9 cellular contexts compared by ENCODE assay signal in the genomic region with DNA sequence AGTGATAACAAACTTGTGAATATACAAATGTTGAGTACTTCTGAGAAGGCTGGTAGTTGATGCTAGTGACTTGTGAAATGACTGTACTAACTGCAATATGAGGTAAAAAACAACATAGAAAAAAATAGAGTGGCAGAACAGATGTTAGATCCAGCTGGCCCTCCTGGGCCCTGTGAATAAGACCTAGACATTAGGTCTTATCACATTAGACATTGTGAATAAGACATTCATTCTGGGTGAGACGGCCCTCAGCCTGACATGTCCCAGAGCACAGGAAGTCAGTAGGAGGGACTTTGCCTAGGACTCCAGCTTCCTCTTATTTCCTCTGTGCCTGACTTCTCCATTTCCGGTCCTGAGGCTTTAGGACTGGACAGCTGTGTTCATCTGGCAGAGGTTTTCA. TPM values are rescaled to one million over a fixed set of nuclear protein-coding genes. Genes with fewer than 3 reads are reported as not detected.
A peak's percentile ranks its signal among the peaks of the same experiment; 100 is the strongest.
DNase-seq lines count a peak whose midpoint lies in the region; ATAC-seq and TF ChIP-seq lines count a peak whose summit lies in the region.
"Had no signal": no experiment of that assay in that cellular context is flagged by ENCODE, and none has a peak within 500 bp of the region (broad histone marks: within the 10 kb centered on the region; RNA-seq: fewer than 3 reads in every experiment).

No MANE protein-coding gene starts in this region.

- H3K4me1 Mint-ChIP-seq in chondrocyte (ENCODE audit: low read depth): peaks cover 37% of the 10 kb centered on the region

- no peaks in the 10 kb centered on the region for H3K9me3 ChIP-seq in DOHH2 (ENCODE audit: control insufficient read depth, insufficient read depth, low read length)
- H3K9me3 ChIP-seq in left lung: no peaks in the 10 kb centered on the region
- H3K9me3 ChIP-seq in uterus: no peaks in the 10 kb centered on the region

- H3K27ac Mint-ChIP-seq in chondrocyte (ENCODE audit: unreplicated experiment): no peak overlapping the region

- peaks cover 11% of the 10 kb centered on the region; the same call in 1 of the 2 replicates for H3F3A ChIP-seq in DOHH2 (ENCODE audit: control insufficient read depth, insufficient read depth)

- H3K36me3 ChIP-seq in DOHH2 (ENCODE audit: control insufficient read depth, low read length) (no peaks in the 10 kb centered on the region), left lung (no peaks in the 10 kb centered on the region), uterus (no peaks in the 10 kb centered on the region)

- DNase-seq in RPMI7951 (ENCODE audit: low read depth): peak; percentile 48
- no peak for DNase-seq in left lung
- DNase-seq in chondrocyte (ENCODE audit: low spot score): no peak
- DNase-seq in GM20000 (ENCODE audit: low spot score): no peak
- DNase-seq in uterus: no peak

- H3K79me2 ChIP-seq in DOHH2 (ENCODE audit: control insufficient read depth, low read length): no peaks in the 10 kb centered on the region

- H3K4me3 Mint-ChIP-seq in chondrocyte (ENCODE audit: unreplicated experiment): no peak overlapping the region

- H3K27ac ChIP-seq in DOHH2 (ENCODE audit: low read depth, low read length): no peak overlapping the region
- peak overlapping the region; percentile 50 to 89 for H3K27ac ChIP-seq in left lung
- no peak overlapping the region for H3K27ac ChIP-seq in uterus
- H3K27ac ChIP-seq: KMS-11 had no signal

- TF ChIP-seq CTCF in DOHH2 (IDR thresholded peaks at IDR 0.05; ENCODE audit: low read depth, low read length, poor library complexity, severe bottlenecking) (no peak), left lung (IDR thresholded peaks at IDR 0.05) (no peak), chondrocyte (IDR thresholded peaks at IDR 0.05) (no peak), GM20000 (IDR thresholded peaks at IDR 0.05; ENCODE audit: extremely low read depth, missing control alignments) (no peak), uterus (IDR thresholded peaks at IDR 0.05) (no peak)

- no peaks in the 10 kb centered on the region for H3K9me2 ChIP-seq in DOHH2 (replicated peaks; ENCODE audit: control insufficient read depth, low read length)

- H3K4me1 ChIP-seq in DOHH2 (ENCODE audit: control insufficient read depth, low read length) (peaks cover 36% of the 10 kb centered on the region), left lung (peaks cover 6 to 50% of the 10 kb centered on the region in 2 donors), uterus (no peaks in the 10 kb centered on the region)

- ATAC-seq in GM21390 (IDR thresholded peaks at IDR 0.05; ENCODE audit: unreplicated experiment) (peak; percentile 33), left lung (peak; percentile 68), HG02938 (IDR thresholded peaks at IDR 0.05; ENCODE audit: unreplicated experiment) (no peak)

- H3K27me3 Mint-ChIP-seq in chondrocyte (ENCODE audit: low read depth): no peaks in the 10 kb centered on the region

- no peak for TF ChIP-seq POLR2A in uterus (IDR thresholded peaks at IDR 0.05)

- no peaks in the 10 kb centered on the region for H3K36me3 Mint-ChIP-seq in chondrocyte (ENCODE audit: low read depth)

- H3K9me3 Mint-ChIP-seq in chondrocyte (ENCODE audit: low read depth): no peaks in the 10 kb centered on the region

- peak overlapping the region; percentile 20 for H3K4me2 ChIP-seq in DOHH2 (ENCODE audit: low read length)
- H3K4me2 ChIP-seq: KMS-11 had no signal

- H3K4me3 ChIP-seq in DOHH2 (ENCODE audit: low read length) (no peak overlapping the region), left lung (no peak overlapping the region), uterus (no peak overlapping the region)

- intact Hi-C loops in left lung (cut with DNase I) (no loop called here), uterus (cut with DNase I; ENCODE audit: low total_unique reads) (no loop called here)

- no peaks in the 10 kb centered on the region for H4K20me1 ChIP-seq in DOHH2 (ENCODE audit: control insufficient read depth, insufficient read depth, low read depth, low read length)

- H3K27me3 ChIP-seq in DOHH2 (ENCODE audit: control insufficient read depth, low read length) (no peaks in the 10 kb centered on the region), left lung (no peaks in the 10 kb centered on the region), uterus (no peaks in the 10 kb centered on the region)

RNA-seq across cellular contexts. Expression of a gene that starts 22.9 kb away (rescaled TPM):
- 1.8 and 3.1 TPM in 2 replicates for total RNA-seq in RPMI7951 (2014; rRNA removed; shearing (Covaris generic))
- total RNA-seq in left lung (10 to 100 TPM; 26.7 to 35.2 TPM), chondrocyte (33.6 to 46.0 TPM (median 44.4 TPM) in 3 replicates), uterus (10 to 100 TPM in 3 of 4 donors, under 1 TPM in 1; 0.29 to 85.0 (median 13.8) TPM)

RNA-seq across cellular contexts. Expression of a gene that starts 23.7 kb away (rescaled TPM):
- total RNA-seq in RPMI7951 (2014; rRNA removed; shearing (Covaris generic)): 93.6 and 108 TPM in 2 replicates
- total RNA-seq in left lung: 10 to 100 TPM; 10.8 to 12.2 TPM
- total RNA-seq in chondrocyte: 107 to 112 TPM (median 109 TPM) in 3 replicates
- total RNA-seq in uterus: 10 to 100 TPM in 3 of 4 donors, 1 to 10 TPM in 1; 9.5 to 26.5 (median 17.5) TPM

RNA-seq across cellular contexts. Expression of a gene that starts 47.7 kb away (rescaled TPM):
- total RNA-seq in RPMI7951 (2014; rRNA removed; shearing (Covaris generic)): 70.3 and 71.4 TPM in 2 replicates
- total RNA-seq in left lung: 10 to 100 TPM; 29.4 to 36.6 TPM
- total RNA-seq in chondrocyte: 23.8 to 31.2 TPM (median 24.2 TPM) in 3 replicates
- 10 to 100 TPM; 13.1 to 40.1 (median 33.9) TPM for total RNA-seq in uterus

RNA-seq across cellular contexts. Expression of a gene that starts 47.9 kb away (rescaled TPM):
- total RNA-seq in RPMI7951 (2014; rRNA removed; shearing (Covaris generic)): 132 and 144 TPM in 2 replicates
- total RNA-seq in left lung (100 to 1,000 TPM; 110 to 132 TPM), chondrocyte (76.8 to 94.3 TPM (median 79.8 TPM) in 3 replicates), uterus (10 to 100 TPM; 62.8 to 87.0 (median 70.7) TPM)

RNA-seq across cellular contexts. Expression of a gene that starts 51.4 kb away (rescaled TPM):
- 0.20 and 0.36 TPM in 2 replicates for total RNA-seq in RPMI7951 (2014; rRNA removed; shearing (Covaris generic))
- total RNA-seq in left lung (under 1 TPM; 0.24 to 0.26 TPM), chondrocyte (0.34 TPM in 1 of 3 replicates, not detected in the others), uterus (not detected)

Comparison
In these comparisons a context has a peak if more than half of its experiments do, and no peak if none do; other contexts are left out.
1. H3K27ac ChIP-seq: peak in left lung (2 of 2); none in DOHH2 (single experiment) and uterus (0 of 2).